ENCODE assay signal across 16 cellular contexts in genomic region chr12:132529899-132530298, GRCh38. TPM values are rescaled to one million over a fixed set of nuclear protein-coding genes. Genes with fewer than 3 reads are reported as not detected.
DNase-seq lines count a peak whose midpoint lies in the region; ATAC-seq and TF ChIP-seq lines count a peak whose summit lies in the region.
"Had no signal": no experiment of that assay in that cellular context is flagged by ENCODE, and none has a peak within 500 bp of the region (broad histone marks: within the 10 kb centered on the region; RNA-seq: fewer than 3 reads in every experiment).

No MANE protein-coding gene starts in this region.

- no peaks in the 10 kb centered on the region for H3F3A ChIP-seq in PC-3 (ENCODE audit: low read length, unreplicated experiment)

- TF ChIP-seq CTCF in glutamatergic neuron (IDR thresholded peaks at IDR 0.05; ENCODE audit: partially characterized antibody, unreplicated experiment) = no peak
- no peak for TF ChIP-seq CTCF in PC-3 (conservative IDR thresholded peaks at IDR 0.05; ENCODE audit: low read depth, low read length)

- peaks cover 39 to 100% (median 98%) of the 10 kb centered on the region in 10 experiments for H3K4me1 ChIP-seq in BLaER1 treated with 17β-estradiol and CSF1 and Interleukin-3, amounts not matched to agents 10 nM and 100 nM
- no peaks in the 10 kb centered on the region for H3K4me1 ChIP-seq in CD8-positive, alpha-beta memory T cell (ENCODE audit: insufficient read depth, low read length)
- peaks cover 4% of the 10 kb centered on the region; the same call in 1 of the 2 replicates for H3K4me1 ChIP-seq in PC-3 (ENCODE audit: insufficient read depth, low read length)

- CTCF ChIA-PET in CD8-positive, alpha-beta memory T cell (lab: Charles Lee) = no interaction called here
- CTCF ChIA-PET in PC-3 (lab: Charles Lee) = no interaction called here

- peak overlapping the region in 3 of 10 experiments; percentile 28 to 39 (median 37); a peak in 4 of 20 replicates for H3K4me3 ChIP-seq in BLaER1 treated with 17β-estradiol and CSF1 and Interleukin-3, amounts not matched to agents 10 nM and 100 nM
- no peak overlapping the region for H3K4me3 ChIP-seq in CD8-positive, alpha-beta memory T cell (ENCODE audit: low read length)
- H3K4me3 ChIP-seq in PC-3 (ENCODE audit: low read length) = no peak overlapping the region

- POLR2A ChIA-PET in CD8-positive, alpha-beta memory T cell (lab: Charles Lee) = no interaction called here
- POLR2A ChIA-PET in activated naive CD8-positive, alpha-beta T cell treated with anti-CD3 and anti-CD28 coated beads, Interleukin-2, amount 10 ng/mL, durations not matched to agents 7 days and 5 days (lab: Charles Lee) = no interaction called here
- POLR2A ChIA-PET in PC-3 (lab: Charles Lee; ENCODE audit: unreplicated experiment) = no interaction called here

- no peaks in the 10 kb centered on the region for H3K9me3 ChIP-seq in BLaER1 treated with 17β-estradiol and CSF1 and Interleukin-3, amounts not matched to agents 10 nM and 100 nM (replicated peaks in 1 of 11)
- no peaks in the 10 kb centered on the region for H3K9me3 ChIP-seq in CD8-positive, alpha-beta memory T cell (ENCODE audit: low read length)
- no peaks in the 10 kb centered on the region for H3K9me3 ChIP-seq in PC-3 (ENCODE audit: low read length)

- peak overlapping the region in 8 of 11 experiments; percentile 20 to 72 (median 52); a peak in 11 of 22 replicates for H3K9ac ChIP-seq in BLaER1 treated with 17β-estradiol and CSF1 and Interleukin-3, amounts not matched to agents 10 nM and 100 nM
- no peak overlapping the region for H3K9ac ChIP-seq in PC-3 (ENCODE audit: low read length)

- no TSS peak for BruUV-seq in PC-3 (replicated peaks; lab: Mats Ljungman, UMichigan)

- H2AFZ ChIP-seq in PC-3 (ENCODE audit: low read length) = no peak overlapping the region

- peaks cover 0 to 18% (median 0%) of the 10 kb centered on the region in 11 experiments; a peak in 4 of 22 replicates for H3K27me3 ChIP-seq in BLaER1 treated with 17β-estradiol and CSF1 and Interleukin-3, amounts not matched to agents 10 nM and 100 nM
- no peaks in the 10 kb centered on the region for H3K27me3 ChIP-seq in CD8-positive, alpha-beta memory T cell (ENCODE audit: insufficient read depth, low read length, poor library complexity, severe bottlenecking)
- H3K27me3 ChIP-seq in PC-3 (ENCODE audit: low read length) = no peaks in the 10 kb centered on the region

- peaks cover 0 to 1% of the 10 kb centered on the region in 2 donors for H3K27me3 Mint-ChIP-seq in CD8-positive, alpha-beta memory T cell
- no peaks in the 10 kb centered on the region for H3K27me3 Mint-ChIP-seq in activated naive CD8-positive, alpha-beta T cell treated with anti-CD3 and anti-CD28 coated beads, Interleukin-2, amount 10 ng/mL, durations not matched to agents 7 days and 5 days
- H3K27me3 Mint-ChIP-seq in glutamatergic neuron (ENCODE audit: unreplicated experiment) = peaks cover 20% of the 10 kb centered on the region
- H3K27me3 Mint-ChIP-seq in T-helper 2 cell treated with Interferon-gamma antibody and Interleukin-4, amounts not matched to agents 5 μg/mL and 100 μg/mL, for 36 hours (ENCODE audit: low read depth) = no peaks in the 10 kb centered on the region

- peak overlapping the region in 6 of 8 donors; percentile 2 to 96 (median 34) for H3K27ac Mint-ChIP-seq in CD8-positive, alpha-beta memory T cell
- peak overlapping the region; percentile 14 for H3K27ac Mint-ChIP-seq in activated naive CD8-positive, alpha-beta T cell treated with anti-CD3 and anti-CD28 coated beads, Interleukin-2, amount 10 ng/mL, durations not matched to agents 7 days and 5 days
- peak overlapping the region; percentile 90 for H3K27ac Mint-ChIP-seq in glutamatergic neuron (ENCODE audit: unreplicated experiment)
- no peak overlapping the region for H3K27ac Mint-ChIP-seq in T-helper 2 cell treated with Interferon-gamma antibody and Interleukin-4, amounts not matched to agents 5 μg/mL and 100 μg/mL, for 36 hours
- H3K27ac Mint-ChIP-seq: CD8-positive, alpha-beta T cell had no signal

- peaks cover 0 to 18% (median 0%) of the 10 kb centered on the region in 11 experiments; a peak in 3 of 22 replicates for H3K36me3 ChIP-seq in BLaER1 treated with 17β-estradiol and CSF1 and Interleukin-3, amounts not matched to agents 10 nM and 100 nM
- H3K36me3 ChIP-seq in CD8-positive, alpha-beta memory T cell (ENCODE audit: insufficient read depth, low read length) = no peaks in the 10 kb centered on the region
- H3K36me3 ChIP-seq in PC-3 (ENCODE audit: low read depth, low read length) = no peaks in the 10 kb centered on the region

- H3K4me3 Mint-ChIP-seq in CD8-positive, alpha-beta memory T cell = no peak overlapping the region
- H3K4me3 Mint-ChIP-seq in activated naive CD8-positive, alpha-beta T cell treated with anti-CD3 and anti-CD28 coated beads, Interleukin-2, amount 10 ng/mL, durations not matched to agents 7 days and 5 days = no peak overlapping the region
- peak overlapping the region; percentile 70 for H3K4me3 Mint-ChIP-seq in glutamatergic neuron (ENCODE audit: unreplicated experiment)
- H3K4me3 Mint-ChIP-seq in T-helper 2 cell treated with Interferon-gamma antibody and Interleukin-4, amounts not matched to agents 5 μg/mL and 100 μg/mL, for 36 hours = no peak overlapping the region
- H3K4me3 Mint-ChIP-seq: CD8-positive, alpha-beta T cell had no signal

- no peak for DNase-seq in CD8-positive, alpha-beta memory T cell
- no peak for DNase-seq in activated naive CD8-positive, alpha-beta T cell treated with anti-CD3 and anti-CD28 coated beads, Interleukin-2, amount 10 ng/mL, durations not matched to agents 7 days and 5 days
- no peak for DNase-seq in glutamatergic neuron
- DNase-seq in PC-3 = no peak
- DNase-seq in T-helper 2 cell treated with Interferon-gamma antibody and Interleukin-4, amounts not matched to agents 5 μg/mL and 100 μg/mL, for 36 hours (ENCODE audit: low spot score) = no peak
- DNase-seq in UCSD-AML1 (lab: John Stamatoyannopoulos, UW; ENCODE audit: unreplicated experiment) = no peak
- DNase-seq: CD8-positive, alpha-beta T cell; DMS79; HCEC 1CT; KBM-7; NCI-H1436 treated with DMSO at 0.1 percent for 48 hours; NCI-H2029 treated with DMSO at 0.1 percent for 48 hours; RPMI8226 had no signal

- peaks cover 0 to 5% (median 0%) of the 10 kb centered on the region in 3 donors for H3K4me1 Mint-ChIP-seq in CD8-positive, alpha-beta memory T cell
- H3K4me1 Mint-ChIP-seq in activated naive CD8-positive, alpha-beta T cell treated with anti-CD3 and anti-CD28 coated beads, Interleukin-2, amount 10 ng/mL, durations not matched to agents 7 days and 5 days = no peaks in the 10 kb centered on the region
- H3K4me1 Mint-ChIP-seq in glutamatergic neuron (ENCODE audit: low read depth, unreplicated experiment) = peaks cover 10% of the 10 kb centered on the region
- no peaks in the 10 kb centered on the region for H3K4me1 Mint-ChIP-seq in T-helper 2 cell treated with Interferon-gamma antibody and Interleukin-4, amounts not matched to agents 5 μg/mL and 100 μg/mL, for 36 hours (ENCODE audit: low read depth)

- peak overlapping the region in 7 of 11 experiments; percentile 38 to 80 (median 68); a peak in 13 of 22 replicates for H3K27ac ChIP-seq in BLaER1 treated with 17β-estradiol and CSF1 and Interleukin-3, amounts not matched to agents 10 nM and 100 nM
- H3K27ac ChIP-seq in CD8-positive, alpha-beta memory T cell (ENCODE audit: low read depth, low read length) = no peak overlapping the region
- no peak overlapping the region for H3K27ac ChIP-seq in PC-3 (ENCODE audit: low read length)
- H3K27ac ChIP-seq: HL-60 had no signal

- peaks cover 5% of the 10 kb centered on the region; the same call in 1 of the 2 replicates for H3K79me2 ChIP-seq in PC-3 (ENCODE audit: low read length)

- H4K20me1 ChIP-seq in BLaER1 treated with 17β-estradiol and CSF1 and Interleukin-3, amounts not matched to agents 10 nM and 100 nM = peaks cover 0 to 99% (median 70%) of the 10 kb centered on the region in 11 experiments; a peak in 19 of 22 replicates
- peaks cover 9% of the 10 kb centered on the region; the same call in 1 of the 2 replicates for H4K20me1 ChIP-seq in PC-3 (ENCODE audit: low read length)

- no peaks in the 10 kb centered on the region for H3K9me3 Mint-ChIP-seq in CD8-positive, alpha-beta memory T cell
- no peaks in the 10 kb centered on the region for H3K9me3 Mint-ChIP-seq in activated naive CD8-positive, alpha-beta T cell treated with anti-CD3 and anti-CD28 coated beads, Interleukin-2, amount 10 ng/mL, durations not matched to agents 7 days and 5 days
- H3K9me3 Mint-ChIP-seq in glutamatergic neuron (ENCODE audit: unreplicated experiment) = peaks cover 16% of the 10 kb centered on the region
- peaks cover 1% of the 10 kb centered on the region for H3K9me3 Mint-ChIP-seq in T-helper 2 cell treated with Interferon-gamma antibody and Interleukin-4, amounts not matched to agents 5 μg/mL and 100 μg/mL, for 36 hours
- H3K9me3 Mint-ChIP-seq: CD8-positive, alpha-beta T cell had no signal

- H3K36me3 Mint-ChIP-seq in CD8-positive, alpha-beta memory T cell = peaks cover 0 to 10% (median 0%) of the 10 kb centered on the region in 3 donors
- peaks cover 2% of the 10 kb centered on the region for H3K36me3 Mint-ChIP-seq in activated naive CD8-positive, alpha-beta T cell treated with anti-CD3 and anti-CD28 coated beads, Interleukin-2, amount 10 ng/mL, durations not matched to agents 7 days and 5 days
- H3K36me3 Mint-ChIP-seq in glutamatergic neuron (ENCODE audit: unreplicated experiment) = peaks cover 7% of the 10 kb centered on the region
- H3K36me3 Mint-ChIP-seq in T-helper 2 cell treated with Interferon-gamma antibody and Interleukin-4, amounts not matched to agents 5 μg/mL and 100 μg/mL, for 36 hours (ENCODE audit: low read depth) = peaks cover 4% of the 10 kb centered on the region

- no peaks in the 10 kb centered on the region for H3K9me2 ChIP-seq in PC-3 (replicated peaks; ENCODE audit: low read length)

- intact Hi-C loops in PC-3 (cut with micrococcal nuclease) = loop anchor here (10.0 kb wide), 1 partner anchor 65 kb away; no protein-coding TSS in a partner anchor

- peak overlapping the region; percentile 44 to 99 (median 89) for H3K4me2 ChIP-seq in BLaER1 treated with 17β-estradiol and CSF1 and Interleukin-3, amounts not matched to agents 10 nM and 100 nM
- H3K4me2 ChIP-seq in PC-3 (ENCODE audit: low read length) = no peak overlapping the region

- no peak for ATAC-seq in activated naive CD8-positive, alpha-beta T cell treated with anti-CD3 and anti-CD28 coated beads, Interleukin-2, amount 10 ng/mL, durations not matched to agents 7 days and 5 days (ENCODE audit: low read depth)
- ATAC-seq in HG02571 (IDR thresholded peaks at IDR 0.05; ENCODE audit: unreplicated experiment) = no peak
- no peak for ATAC-seq in PC-3
- ATAC-seq: CD8-positive, alpha-beta T cell had no signal

RNA-seq across cellular contexts. Expression of gene FBRSL1, which starts 39.9 kb away (rescaled TPM):
- 10 to 100 TPM; 58.1 to 62.1 TPM for total RNA-seq in CD8-positive, alpha-beta memory T cell
- 1.4 TPM for polyA plus RNA-seq in CD8-positive, alpha-beta memory T cell
- 10 to 100 TPM; 67.1 to 67.2 TPM for total RNA-seq in activated naive CD8-positive, alpha-beta T cell treated with anti-CD3 and anti-CD28 coated beads, Interleukin-2, amount 10 ng/mL, durations not matched to agents 7 days and 5 days
- total RNA-seq in glutamatergic neuron (ENCODE audit: unreplicated experiment) (211 TPM), PC-3 (2014; rRNA removed) (45.3 and 62.3 TPM in 2 replicates)

Comparison
In these comparisons a context has a peak if more than half of its experiments do, and no peak if none do; other contexts are left out.
1. H3K27ac ChIP-seq: peak in BLaER1 treated with 17β-estradiol and CSF1 and Interleukin-3, amounts not matched to agents 10 nM and 100 nM (7 of 11); none in CD8-positive, alpha-beta memory T cell (single experiment) and PC-3 (single experiment).